8 cellular contexts compared by ENCODE assay signal in the genomic region with DNA sequence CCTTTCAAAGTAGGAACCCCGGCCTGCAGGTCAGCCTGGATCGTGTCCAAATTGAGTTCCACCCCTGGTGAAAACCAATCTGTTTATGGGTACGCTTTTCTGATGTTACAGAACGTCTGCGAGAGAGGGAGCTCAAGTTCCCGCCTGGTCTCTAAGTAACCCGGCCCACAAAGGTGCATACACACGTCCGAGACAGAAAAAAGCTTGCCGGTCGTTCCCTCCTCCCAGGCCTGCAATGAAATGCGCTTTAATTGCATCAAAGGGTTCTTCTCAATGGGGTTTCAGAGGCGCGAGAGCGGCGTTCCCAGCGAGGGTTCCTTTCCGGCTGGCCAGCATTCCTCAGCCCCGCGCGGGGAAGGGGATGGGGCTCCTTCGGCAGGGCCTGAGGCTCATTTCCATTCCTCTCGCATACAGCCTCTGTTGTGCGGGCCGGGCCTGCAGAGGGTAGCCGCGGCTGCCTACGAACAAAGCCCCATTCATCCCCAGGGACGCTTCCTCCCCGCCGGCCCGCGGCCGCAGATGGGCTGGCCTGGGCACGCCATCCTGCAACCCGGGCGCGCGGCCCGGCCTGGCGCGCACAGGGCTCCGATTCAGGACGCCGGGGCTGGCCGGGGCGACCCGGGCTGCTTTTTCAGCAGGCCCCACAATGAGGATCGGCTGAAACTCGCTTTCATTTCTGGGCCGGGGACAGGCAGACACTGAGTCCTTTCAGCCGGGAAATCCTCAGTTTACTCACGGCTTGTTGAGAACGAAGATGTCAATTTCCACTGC.
A peak's percentile ranks its signal among the peaks of the same experiment; 100 is the strongest.
DNase-seq lines count a peak whose midpoint lies in the region; ATAC-seq and TF ChIP-seq lines count a peak whose summit lies in the region.

No MANE protein-coding gene starts in this region.

- no peaks in the 10 kb centered on the region for H4K20me1 ChIP-seq in DOHH2 (ENCODE audit: control insufficient read depth, insufficient read depth, low read depth, low read length)

- ATAC-seq in GM19455 (IDR thresholded peaks at IDR 0.05; ENCODE audit: unreplicated experiment) = peak; percentile 62
- ATAC-seq in HG03457 (IDR thresholded peaks at IDR 0.05; ENCODE audit: unreplicated experiment) = peak; percentile 48

- DNase-seq in Peyer's patch (peak; percentile 25 to 79 (median 74)), cardiac fibroblast (ENCODE audit: low read depth in 2 of 2) (peak; percentile 86 to 87), iPS-NIHi11 (ENCODE audit: low spot score) (peak; percentile 81), sigmoid colon (peak; percentile 84)
- DNase-seq in effector CD4-positive, alpha-beta T cell = no peak

- TF ChIP-seq CTCF in DOHH2 (IDR thresholded peaks at IDR 0.05; ENCODE audit: low read depth, low read length, poor library complexity, severe bottlenecking) (peak; percentile 33), Peyer's patch (IDR thresholded peaks at IDR 0.05) (peak in 3 of 6 experiments; percentile 18 to 20 (median 19)), cardiac fibroblast (IDR thresholded peaks at IDR 0.05; ENCODE audit: low read depth, low read length) (peak; percentile 15), sigmoid colon (IDR thresholded peaks at IDR 0.05) (no peak)

- 0 out of 2 replicates have a peak, but pooled peaks cover 5% of the 10 kb centered on the region for H3K36me3 ChIP-seq in DOHH2 (ENCODE audit: control insufficient read depth, low read length)
- no peaks in the 10 kb centered on the region for H3K36me3 ChIP-seq in Peyer's patch
- no peaks in the 10 kb centered on the region for H3K36me3 ChIP-seq in sigmoid colon

- H3K4me1 ChIP-seq in DOHH2 (ENCODE audit: control insufficient read depth, low read length) (peaks cover 81% of the 10 kb centered on the region), Peyer's patch (peaks cover 0 to 39% (median 7%) of the 10 kb centered on the region in 4 donors), sigmoid colon (peaks cover 0 to 29% (median 15%) of the 10 kb centered on the region in 4 donors)

- H3K79me2 ChIP-seq in DOHH2 (ENCODE audit: control insufficient read depth, low read length) = no peaks in the 10 kb centered on the region

- intact Hi-C loops in sigmoid colon (cut with DNase I) = loop anchor here (1.0 kb wide), 1 partner anchor 181 kb away; no protein-coding TSS in a partner anchor

- TF ChIP-seq POLR2A in Peyer's patch (IDR thresholded peaks at IDR 0.05) (peak in 1 of 2 donors; percentile 7), sigmoid colon (IDR thresholded peaks at IDR 0.05) (no peak)

- H3K27ac ChIP-seq in DOHH2 (ENCODE audit: low read depth, low read length) = peak overlapping the region; percentile 38
- peak overlapping the region; percentile 69 to 85 (median 81) for H3K27ac ChIP-seq in Peyer's patch
- H3K27ac ChIP-seq in sigmoid colon = peak overlapping the region; percentile 81 to 87 (median 84)

- 0 to 1% methylated on average over 54 of the region's 54 CpGs for whole genome bisulfite sequencing in sigmoid colon, 2 donors

- no peaks in the 10 kb centered on the region for H3K9me2 ChIP-seq in DOHH2 (replicated peaks; ENCODE audit: control insufficient read depth, low read length)

- H3F3A ChIP-seq in DOHH2 (ENCODE audit: control insufficient read depth, insufficient read depth) = peaks cover 7% of the 10 kb centered on the region

- H3K4me3 ChIP-seq in DOHH2 (ENCODE audit: low read length) (peak overlapping the region; percentile 74), Peyer's patch (peak overlapping the region; percentile 43 to 67 (median 52)), cardiac fibroblast (replicated peaks in 1 of 2; ENCODE audit: low read depth in 2 of 2, low read length in 2 of 2) (peak overlapping the region; percentile 39 to 42), sigmoid colon (peak overlapping the region; percentile 36 to 64 (median 56))

- H3K27me3 ChIP-seq in DOHH2 (ENCODE audit: control insufficient read depth, low read length) (peaks cover 17% of the 10 kb centered on the region), Peyer's patch (no peaks in the 10 kb centered on the region), sigmoid colon (no peaks in the 10 kb centered on the region)

- H3K9me3 ChIP-seq in DOHH2 (ENCODE audit: control insufficient read depth, insufficient read depth, low read length) (no peaks in the 10 kb centered on the region), Peyer's patch (no peaks in the 10 kb centered on the region), sigmoid colon (no peaks in the 10 kb centered on the region)

- no peak for TF ChIP-seq EP300 in sigmoid colon (IDR thresholded peaks at IDR 0.05)

- peak overlapping the region; percentile 95 for H3K4me2 ChIP-seq in DOHH2 (ENCODE audit: low read length)

Comparison
In these comparisons a context has a peak if more than half of its experiments do, and no peak if none do; other contexts are left out.
1. CTCF ChIP-seq: peak in DOHH2 (single experiment) and cardiac fibroblast (single experiment); none in sigmoid colon (0 of 4).
2. Peak in every context shown above with its lines, with median percentiles within 50 percentile points of each other: H3K27ac ChIP-seq and H3K4me3 ChIP-seq.